23 cellular contexts compared by ENCODE assay signal in genomic region chr4:188139141-188139540, GRCh38. TPM values are rescaled to one million over a fixed set of nuclear protein-coding genes. Genes with fewer than 3 reads are reported as not detected.
"Had no signal": no experiment of that assay in that cellular context is flagged by ENCODE, and none has a peak within 500 bp of the region (broad histone marks: within the 10 kb centered on the region; RNA-seq: fewer than 3 reads in every experiment).

Gene TRIML1, plus strand, starts transcription at chr4:188139441. Its CDS starts 118 bp downstream, at chr4:188139559.

- H3K27me3 ChIP-seq: MG63, SJSA1 had no signal

- H3K36me3 ChIP-seq: MG63, SJSA1 had no signal

- H3K4me1 ChIP-seq: SJSA1 had no signal

- DNase-seq: KBM-7, MG63, NCI-H1092, NCI-H1105 treated with DMSO at 0.1 percent for 48 hours, NCI-H1417 treated with DMSO at 0.1 percent for 48 hours, NCI-H146, NCI-H1694 treated with DMSO at 0.1 percent for 48 hours, NCI-H1930, NCI-H2081, NCI-H2107, NCI-H2227 treated with DMSO at 0.1 percent for 48 hours, NCI-H446, NCI-H510A, NCI-H524 treated with DMSO at 0.1 percent for 48 hours, NCI-H69, NCI-H774, Right ventricle myocardium superior, RPMI8226, SIG-M5 had no signal

- H3K27ac ChIP-seq: HL-60, SJSA1, SK-N-MC had no signal

- H3K4me3 ChIP-seq: MG63, SJSA1, SK-N-MC had no signal

- H3K9me3 ChIP-seq: MG63 had no signal

RNA-seq across cellular contexts. Expression of gene TRIML1, which starts in this region (rescaled TPM):
- total RNA-seq: LHCN-M2, Right ventricle myocardium superior, SJSA1 had no signal
